2 cellular contexts compared by ENCODE assay signal in the genomic region with DNA sequence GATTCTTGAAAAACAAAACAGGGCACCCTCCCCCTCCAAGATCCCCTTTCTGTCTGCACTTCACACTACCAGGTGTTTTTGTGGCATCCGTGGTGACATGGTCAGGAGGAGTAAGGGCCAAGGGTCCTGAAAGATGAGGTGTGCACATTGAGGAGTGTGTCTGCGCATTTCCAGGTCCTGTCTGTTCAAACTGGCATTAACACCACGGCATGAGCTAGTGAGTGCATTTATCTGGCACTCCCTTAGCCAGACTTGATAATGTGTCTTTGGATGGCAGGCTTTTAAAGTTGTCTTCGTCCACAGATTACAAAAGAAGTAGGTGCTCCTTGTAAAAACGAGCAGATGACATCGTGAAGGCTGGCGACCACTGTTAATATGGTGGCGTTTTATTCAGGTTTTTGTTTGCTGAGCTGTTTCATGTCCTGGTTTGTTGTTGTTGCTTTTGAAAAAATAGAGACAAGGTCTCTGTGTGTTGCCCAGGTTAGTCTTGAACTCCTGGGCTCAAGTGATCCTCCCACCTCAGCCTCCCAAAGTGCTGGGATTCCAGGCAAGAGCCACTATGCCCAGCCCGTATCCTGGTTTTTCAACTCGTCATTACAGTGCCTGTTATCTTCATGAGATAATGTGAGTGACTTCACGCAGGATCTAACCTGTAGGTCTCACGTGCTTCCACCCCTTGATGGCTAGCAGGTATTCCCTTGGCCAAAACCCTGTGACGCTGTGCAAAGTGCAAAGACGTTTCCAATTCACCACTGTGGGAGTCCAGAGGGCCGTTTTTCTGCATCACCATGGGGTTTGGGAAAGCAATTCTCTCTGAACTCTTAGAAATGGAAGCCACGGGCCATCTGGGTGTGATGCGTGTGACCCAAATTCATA.
TF ChIP-seq lines count a peak whose summit lies in the region.

No MANE protein-coding gene starts in this region.

TF ChIP-seq in SK-N-SH, 30 proteins besides CTCF, POLR2A, EP300 and RAD21 (continued from another document):
- TF ChIP-seq, protein P1, sequence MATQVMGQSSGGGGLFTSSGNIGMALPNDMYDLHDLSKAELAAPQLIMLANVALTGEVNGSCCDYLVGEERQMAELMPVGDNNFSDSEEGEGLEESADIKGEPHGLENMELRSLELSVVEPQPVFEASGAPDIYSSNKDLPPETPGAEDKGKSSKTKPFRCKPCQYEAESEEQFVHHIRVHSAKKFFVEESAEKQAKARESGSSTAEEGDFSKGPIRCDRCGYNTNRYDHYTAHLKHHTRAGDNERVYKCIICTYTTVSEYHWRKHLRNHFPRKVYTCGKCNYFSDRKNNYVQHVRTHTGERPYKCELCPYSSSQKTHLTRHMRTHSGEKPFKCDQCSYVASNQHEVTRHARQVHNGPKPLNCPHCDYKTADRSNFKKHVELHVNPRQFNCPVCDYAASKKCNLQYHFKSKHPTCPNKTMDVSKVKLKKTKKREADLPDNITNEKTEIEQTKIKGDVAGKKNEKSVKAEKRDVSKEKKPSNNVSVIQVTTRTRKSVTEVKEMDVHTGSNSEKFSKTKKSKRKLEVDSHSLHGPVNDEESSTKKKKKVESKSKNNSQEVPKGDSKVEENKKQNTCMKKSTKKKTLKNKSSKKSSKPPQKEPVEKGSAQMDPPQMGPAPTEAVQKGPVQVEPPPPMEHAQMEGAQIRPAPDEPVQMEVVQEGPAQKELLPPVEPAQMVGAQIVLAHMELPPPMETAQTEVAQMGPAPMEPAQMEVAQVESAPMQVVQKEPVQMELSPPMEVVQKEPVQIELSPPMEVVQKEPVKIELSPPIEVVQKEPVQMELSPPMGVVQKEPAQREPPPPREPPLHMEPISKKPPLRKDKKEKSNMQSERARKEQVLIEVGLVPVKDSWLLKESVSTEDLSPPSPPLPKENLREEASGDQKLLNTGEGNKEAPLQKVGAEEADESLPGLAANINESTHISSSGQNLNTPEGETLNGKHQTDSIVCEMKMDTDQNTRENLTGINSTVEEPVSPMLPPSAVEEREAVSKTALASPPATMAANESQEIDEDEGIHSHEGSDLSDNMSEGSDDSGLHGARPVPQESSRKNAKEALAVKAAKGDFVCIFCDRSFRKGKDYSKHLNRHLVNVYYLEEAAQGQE (IDR thresholded peaks at IDR 0.05; ENCODE audit: low read depth, low read length), result no peak
- TF ChIP-seq SMC3 (IDR thresholded peaks at IDR 0.05; ENCODE audit: low read depth, low read length), result no peak
- TF ChIP-seq, protein P2, sequence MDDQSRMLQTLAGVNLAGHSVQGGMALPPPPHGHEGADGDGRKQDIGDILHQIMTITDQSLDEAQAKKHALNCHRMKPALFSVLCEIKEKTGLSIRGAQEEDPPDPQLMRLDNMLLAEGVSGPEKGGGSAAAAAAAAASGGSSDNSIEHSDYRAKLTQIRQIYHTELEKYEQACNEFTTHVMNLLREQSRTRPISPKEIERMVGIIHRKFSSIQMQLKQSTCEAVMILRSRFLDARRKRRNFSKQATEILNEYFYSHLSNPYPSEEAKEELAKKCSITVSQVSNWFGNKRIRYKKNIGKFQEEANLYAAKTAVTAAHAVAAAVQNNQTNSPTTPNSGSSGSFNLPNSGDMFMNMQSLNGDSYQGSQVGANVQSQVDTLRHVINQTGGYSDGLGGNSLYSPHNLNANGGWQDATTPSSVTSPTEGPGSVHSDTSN (IDR thresholded peaks at IDR 0.05), result no peak
- TF ChIP-seq GATA2 (CRISPR knock-in tag; IDR thresholded peaks at IDR 0.05), result no peak
- TF ChIP-seq, protein P3, sequence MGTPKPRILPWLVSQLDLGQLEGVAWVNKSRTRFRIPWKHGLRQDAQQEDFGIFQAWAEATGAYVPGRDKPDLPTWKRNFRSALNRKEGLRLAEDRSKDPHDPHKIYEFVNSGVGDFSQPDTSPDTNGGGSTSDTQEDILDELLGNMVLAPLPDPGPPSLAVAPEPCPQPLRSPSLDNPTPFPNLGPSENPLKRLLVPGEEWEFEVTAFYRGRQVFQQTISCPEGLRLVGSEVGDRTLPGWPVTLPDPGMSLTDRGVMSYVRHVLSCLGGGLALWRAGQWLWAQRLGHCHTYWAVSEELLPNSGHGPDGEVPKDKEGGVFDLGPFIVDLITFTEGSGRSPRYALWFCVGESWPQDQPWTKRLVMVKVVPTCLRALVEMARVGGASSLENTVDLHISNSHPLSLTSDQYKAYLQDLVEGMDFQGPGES (IDR thresholded peaks at IDR 0.05; ENCODE audit: low read depth, low read length), result no peak
- no peak for TF ChIP-seq RXRA (IDR thresholded peaks at IDR 0.05; ENCODE audit: borderline replicate concordance, low read depth)
- TF ChIP-seq, protein P4, sequence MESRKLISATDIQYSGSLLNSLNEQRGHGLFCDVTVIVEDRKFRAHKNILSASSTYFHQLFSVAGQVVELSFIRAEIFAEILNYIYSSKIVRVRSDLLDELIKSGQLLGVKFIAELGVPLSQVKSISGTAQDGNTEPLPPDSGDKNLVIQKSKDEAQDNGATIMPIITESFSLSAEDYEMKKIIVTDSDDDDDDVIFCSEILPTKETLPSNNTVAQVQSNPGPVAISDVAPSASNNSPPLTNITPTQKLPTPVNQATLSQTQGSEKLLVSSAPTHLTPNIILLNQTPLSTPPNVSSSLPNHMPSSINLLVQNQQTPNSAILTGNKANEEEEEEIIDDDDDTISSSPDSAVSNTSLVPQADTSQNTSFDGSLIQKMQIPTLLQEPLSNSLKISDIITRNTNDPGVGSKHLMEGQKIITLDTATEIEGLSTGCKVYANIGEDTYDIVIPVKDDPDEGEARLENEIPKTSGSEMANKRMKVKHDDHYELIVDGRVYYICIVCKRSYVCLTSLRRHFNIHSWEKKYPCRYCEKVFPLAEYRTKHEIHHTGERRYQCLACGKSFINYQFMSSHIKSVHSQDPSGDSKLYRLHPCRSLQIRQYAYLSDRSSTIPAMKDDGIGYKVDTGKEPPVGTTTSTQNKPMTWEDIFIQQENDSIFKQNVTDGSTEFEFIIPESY (IDR thresholded peaks at IDR 0.05; ENCODE audit: borderline replicate concordance, low read depth), result no peak
- TF ChIP-seq GABPA (IDR thresholded peaks at IDR 0.05; ENCODE audit: low read depth), result no peak
- no peak for TF ChIP-seq TCF12 (IDR thresholded peaks at IDR 0.05)
- no peak for TF ChIP-seq POLR2AphosphoS5 (IDR thresholded peaks at IDR 0.05; ENCODE audit: low read depth, low read length)
- no peak for TF ChIP-seq RFX5 (IDR thresholded peaks at IDR 0.05; ENCODE audit: low read length)
- TF ChIP-seq ELF1 (IDR thresholded peaks at IDR 0.05), result no peak
- TF ChIP-seq, protein P5, sequence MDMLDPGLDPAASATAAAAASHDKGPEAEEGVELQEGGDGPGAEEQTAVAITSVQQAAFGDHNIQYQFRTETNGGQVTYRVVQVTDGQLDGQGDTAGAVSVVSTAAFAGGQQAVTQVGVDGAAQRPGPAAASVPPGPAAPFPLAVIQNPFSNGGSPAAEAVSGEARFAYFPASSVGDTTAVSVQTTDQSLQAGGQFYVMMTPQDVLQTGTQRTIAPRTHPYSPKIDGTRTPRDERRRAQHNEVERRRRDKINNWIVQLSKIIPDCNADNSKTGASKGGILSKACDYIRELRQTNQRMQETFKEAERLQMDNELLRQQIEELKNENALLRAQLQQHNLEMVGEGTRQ (IDR thresholded peaks at IDR 0.05; ENCODE audit: borderline replicate concordance, low read depth, low read length), result no peak
- TF ChIP-seq RCOR1 (IDR thresholded peaks at IDR 0.05; ENCODE audit: low read length), result no peak
- no peak for TF ChIP-seq FOXJ3 (CRISPR knock-in tag; IDR thresholded peaks at IDR 0.05)
- TF ChIP-seq SIN3A (IDR thresholded peaks at IDR 0.05; ENCODE audit: borderline replicate concordance, low read depth, low read length), result no peak
- no peak for TF ChIP-seq CHD2 (IDR thresholded peaks at IDR 0.05; ENCODE audit: low read length, partially characterized antibody)
- TF ChIP-seq JUND (IDR thresholded peaks at IDR 0.05), result no peak

TF ChIP-seq in SK-N-SH treated with all-trans-retinoic acid at 6 μM for 48 hours, 23 proteins besides CTCF, POLR2A, EP300 and RAD21 (continued from another document):
- TF ChIP-seq, protein P6, sequence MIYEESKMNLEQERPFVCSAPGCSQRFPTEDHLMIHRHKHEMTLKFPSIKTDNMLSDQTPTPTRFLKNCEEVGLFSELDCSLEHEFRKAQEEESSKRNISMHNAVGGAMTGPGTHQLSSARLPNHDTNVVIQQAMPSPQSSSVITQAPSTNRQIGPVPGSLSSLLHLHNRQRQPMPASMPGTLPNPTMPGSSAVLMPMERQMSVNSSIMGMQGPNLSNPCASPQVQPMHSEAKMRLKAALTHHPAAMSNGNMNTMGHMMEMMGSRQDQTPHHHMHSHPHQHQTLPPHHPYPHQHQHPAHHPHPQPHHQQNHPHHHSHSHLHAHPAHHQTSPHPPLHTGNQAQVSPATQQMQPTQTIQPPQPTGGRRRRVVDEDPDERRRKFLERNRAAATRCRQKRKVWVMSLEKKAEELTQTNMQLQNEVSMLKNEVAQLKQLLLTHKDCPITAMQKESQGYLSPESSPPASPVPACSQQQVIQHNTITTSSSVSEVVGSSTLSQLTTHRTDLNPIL (CRISPR knock-in tag; IDR thresholded peaks at IDR 0.05; ENCODE audit: low read depth), result no peak
